Comparison of ENCODE assay signal across 1 cellular context in genomic region chr11:13114566-13115465, GRCh38.
A peak's percentile ranks its signal among the peaks of the same experiment; 100 is the strongest.
TF ChIP-seq lines count a peak whose summit lies in the region.

No MANE protein-coding gene starts in this region.

TF ChIP-seq in K562, 482 proteins besides CTCF, POLR2A, EP300 and RAD21 (continued from another document and continues in another):
- TF ChIP-seq ID3 (CRISPR knock-in tag; IDR thresholded peaks at IDR 0.05), result no peak
- TF ChIP-seq ID3 (tag; IDR thresholded peaks at IDR 0.05), result no peak
- TF ChIP-seq ZNF143 (CRISPR knock-in tag; IDR thresholded peaks at IDR 0.05), result no peak
- TF ChIP-seq CTBP1 (IDR thresholded peaks at IDR 0.05; ENCODE audit: borderline replicate concordance), result peak; percentile 57; the same call in 1 of the 2 replicates
- no peak for TF ChIP-seq RBM34 (IDR thresholded peaks at IDR 0.05; ENCODE audit: borderline replicate concordance, insufficient read depth, low read length)
- no peak for TF ChIP-seq PHB (CRISPR knock-in tag; IDR thresholded peaks at IDR 0.05)
- no peak for TF ChIP-seq CUX1 (CRISPR knock-in tag; IDR thresholded peaks at IDR 0.05)
- no peak for TF ChIP-seq HDGF (IDR thresholded peaks at IDR 0.05)
- TF ChIP-seq, protein P1, sequence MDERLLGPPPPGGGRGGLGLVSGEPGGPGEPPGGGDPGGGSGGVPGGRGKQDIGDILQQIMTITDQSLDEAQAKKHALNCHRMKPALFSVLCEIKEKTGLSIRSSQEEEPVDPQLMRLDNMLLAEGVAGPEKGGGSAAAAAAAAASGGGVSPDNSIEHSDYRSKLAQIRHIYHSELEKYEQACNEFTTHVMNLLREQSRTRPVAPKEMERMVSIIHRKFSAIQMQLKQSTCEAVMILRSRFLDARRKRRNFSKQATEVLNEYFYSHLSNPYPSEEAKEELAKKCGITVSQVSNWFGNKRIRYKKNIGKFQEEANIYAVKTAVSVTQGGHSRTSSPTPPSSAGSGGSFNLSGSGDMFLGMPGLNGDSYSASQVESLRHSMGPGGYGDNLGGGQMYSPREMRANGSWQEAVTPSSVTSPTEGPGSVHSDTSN (CRISPR knock-in tag; IDR thresholded peaks at IDR 0.05; ENCODE audit: low read depth), result no peak
- TF ChIP-seq, protein P1 (tag; conservative IDR thresholded peaks at IDR 0.05; ENCODE audit: low read depth), result no peak
- no peak for TF ChIP-seq YBX1 (IDR thresholded peaks at IDR 0.05)
- no peak for TF ChIP-seq SIN3B (IDR thresholded peaks at IDR 0.05; ENCODE audit: low read depth)
- no peak for TF ChIP-seq TFE3 (CRISPR knock-in tag; IDR thresholded peaks at IDR 0.05)
- no peak for TF ChIP-seq EZH2 (IDR thresholded peaks at IDR 0.05; ENCODE audit: borderline replicate concordance, low read depth, low read length)
- TF ChIP-seq SMC3 (conservative IDR thresholded peaks at IDR 0.05; ENCODE audit: insufficient read depth, low read depth, low read length), result peak; percentile 46; the same call in 1 of the 2 replicates
- no peak for TF ChIP-seq HOXB6 (CRISPR knock-in tag; IDR thresholded peaks at IDR 0.05; ENCODE audit: borderline replicate concordance)
- TF ChIP-seq, protein P2, sequence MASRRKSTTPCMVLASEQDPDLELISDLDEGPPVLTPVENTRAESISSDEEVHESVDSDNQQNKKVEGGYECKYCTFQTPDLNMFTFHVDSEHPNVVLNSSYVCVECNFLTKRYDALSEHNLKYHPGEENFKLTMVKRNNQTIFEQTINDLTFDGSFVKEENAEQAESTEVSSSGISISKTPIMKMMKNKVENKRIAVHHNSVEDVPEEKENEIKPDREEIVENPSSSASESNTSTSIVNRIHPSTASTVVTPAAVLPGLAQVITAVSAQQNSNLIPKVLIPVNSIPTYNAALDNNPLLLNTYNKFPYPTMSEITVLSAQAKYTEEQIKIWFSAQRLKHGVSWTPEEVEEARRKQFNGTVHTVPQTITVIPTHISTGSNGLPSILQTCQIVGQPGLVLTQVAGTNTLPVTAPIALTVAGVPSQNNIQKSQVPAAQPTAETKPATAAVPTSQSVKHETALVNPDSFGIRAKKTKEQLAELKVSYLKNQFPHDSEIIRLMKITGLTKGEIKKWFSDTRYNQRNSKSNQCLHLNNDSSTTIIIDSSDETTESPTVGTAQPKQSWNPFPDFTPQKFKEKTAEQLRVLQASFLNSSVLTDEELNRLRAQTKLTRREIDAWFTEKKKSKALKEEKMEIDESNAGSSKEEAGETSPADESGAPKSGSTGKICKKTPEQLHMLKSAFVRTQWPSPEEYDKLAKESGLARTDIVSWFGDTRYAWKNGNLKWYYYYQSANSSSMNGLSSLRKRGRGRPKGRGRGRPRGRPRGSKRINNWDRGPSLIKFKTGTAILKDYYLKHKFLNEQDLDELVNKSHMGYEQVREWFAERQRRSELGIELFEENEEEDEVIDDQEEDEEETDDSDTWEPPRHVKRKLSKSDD (conservative IDR thresholded peaks at IDR 0.05; ENCODE audit: low read length), result no peak
- no peak for TF ChIP-seq FOXO4 (CRISPR knock-in tag; IDR thresholded peaks at IDR 0.05)
- TF ChIP-seq PCBP2 (IDR thresholded peaks at IDR 0.05; ENCODE audit: low read depth, low read length, poor library complexity, severe bottlenecking), result no peak
- 0 out of 4 replicates have a peak, but pooled peaks of 1 of the 2 experiments have one; percentile 12 for TF ChIP-seq NRF1 (conservative IDR thresholded peaks at IDR 0.05 in 1 of 2, IDR thresholded peaks at IDR 0.05 in 1 of 2)
- TF ChIP-seq CHD2 (IDR thresholded peaks at IDR 0.05; ENCODE audit: low read depth, low read length), result no peak
- TF ChIP-seq SOX6 (IDR thresholded peaks at IDR 0.05), result peak; percentile 32; the same call in 1 of the 2 replicates
- TF ChIP-seq RFX1 (IDR thresholded peaks at IDR 0.05), result peak; percentile 88
- TF ChIP-seq, protein P3, sequence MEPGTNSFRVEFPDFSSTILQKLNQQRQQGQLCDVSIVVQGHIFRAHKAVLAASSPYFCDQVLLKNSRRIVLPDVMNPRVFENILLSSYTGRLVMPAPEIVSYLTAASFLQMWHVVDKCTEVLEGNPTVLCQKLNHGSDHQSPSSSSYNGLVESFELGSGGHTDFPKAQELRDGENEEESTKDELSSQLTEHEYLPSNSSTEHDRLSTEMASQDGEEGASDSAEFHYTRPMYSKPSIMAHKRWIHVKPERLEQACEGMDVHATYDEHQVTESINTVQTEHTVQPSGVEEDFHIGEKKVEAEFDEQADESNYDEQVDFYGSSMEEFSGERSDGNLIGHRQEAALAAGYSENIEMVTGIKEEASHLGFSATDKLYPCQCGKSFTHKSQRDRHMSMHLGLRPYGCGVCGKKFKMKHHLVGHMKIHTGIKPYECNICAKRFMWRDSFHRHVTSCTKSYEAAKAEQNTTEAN (CRISPR knock-in tag; IDR thresholded peaks at IDR 0.05), result no peak
- no peak for TF ChIP-seq ELF4 (CRISPR knock-in tag; IDR thresholded peaks at IDR 0.05)
- TF ChIP-seq RREB1 (CRISPR knock-in tag; IDR thresholded peaks at IDR 0.05), result peak; percentile 68; the same call in 1 of the 2 replicates
- TF ChIP-seq ZBTB7A (IDR thresholded peaks at IDR 0.05; ENCODE audit: borderline replicate concordance, control insufficient read depth, low read depth, low read length), result peak; percentile 50; the same call in 1 of the 2 replicates
- TF ChIP-seq TFAP4 (CRISPR knock-in tag; IDR thresholded peaks at IDR 0.05; ENCODE audit: borderline replicate concordance), result peak; percentile 56; the same call in 1 of the 2 replicates
- no peak for TF ChIP-seq NFE2L1 (tag; IDR thresholded peaks at IDR 0.05; ENCODE audit: borderline replicate concordance, low read depth)
- no peak for TF ChIP-seq NR2F6 (CRISPR knock-in tag; IDR thresholded peaks at IDR 0.05)
- TF ChIP-seq ZFPM2 (CRISPR knock-in tag; IDR thresholded peaks at IDR 0.05), result no peak
